20 cellular contexts compared by ENCODE assay signal in genomic region chr17:75411328-75412067, GRCh38. TPM values are rescaled to one million over a fixed set of nuclear protein-coding genes. Genes with fewer than 3 reads are reported as not detected.
A peak's percentile ranks its signal among the peaks of the same experiment; 100 is the strongest.
DNase-seq lines count a peak whose midpoint lies in the region; ATAC-seq and TF ChIP-seq lines count a peak whose summit lies in the region.
"Had no signal": no experiment of that assay in that cellular context is flagged by ENCODE, and none has a peak within 500 bp of the region (broad histone marks: within the 10 kb centered on the region; RNA-seq: fewer than 3 reads in every experiment).

No MANE protein-coding gene starts in this region.

- peaks cover 12% of the 10 kb centered on the region for H3K27me3 Mint-ChIP-seq in activated CD4-positive, alpha-beta memory T cell treated with anti-CD3 and anti-CD28 coated beads, Interleukin-2, amount 10 ng/mL, durations not matched to agents 7 days and 5 days
- H3K27me3 Mint-ChIP-seq in activated CD4-positive, alpha-beta memory T cell treated with anti-CD3 and anti-CD28 coated beads for 36 hours, result peaks cover 1% of the 10 kb centered on the region
- peaks cover 24% of the 10 kb centered on the region for H3K27me3 Mint-ChIP-seq in stimulated activated memory B cell treated with anti-CD40 and anti-IgM and Interleukin-4, amounts not matched to agents 10 μg/mL and 1 μg/mL and 100 μg/mL, for 72 hours

- H3K9ac ChIP-seq in adipocyte (ENCODE audit: low read length), result peak overlapping the region; percentile 32

- H3K36me3 ChIP-seq in OCI-LY7 (ENCODE audit: insufficient read depth, low read length) (no peaks in the 10 kb centered on the region), adipocyte (ENCODE audit: control insufficient read depth, insufficient read depth, low read length, severe bottlenecking) (no peaks in the 10 kb centered on the region)
- H3K36me3 ChIP-seq: tibial artery had no signal

- H3K4me2 ChIP-seq in OCI-LY7 (ENCODE audit: low read length), result peak overlapping the region; percentile 73

- CTCF ChIA-PET in activated CD4-positive, alpha-beta memory T cell treated with anti-CD3 and anti-CD28 coated beads, Interleukin-2, amount 10 ng/mL, durations not matched to agents 7 days and 5 days (lab: Charles Lee), result interaction anchor here (0.5 to 3.1 kb wide), 20 partner anchors 10 to 450 kb away, joined by 3 to 20 read pairs (median 5); partner anchors contain the start of genes GGA3, MIF4GD and MRPS7
- CTCF ChIA-PET in activated CD4-positive, alpha-beta memory T cell treated with anti-CD3 and anti-CD28 coated beads for 36 hours (lab: Charles Lee), result interaction anchor here (0.6 to 2.7 kb wide), 24 partner anchors 14 to 450 kb away, joined by 3 to 41 read pairs (median 5); partner anchors contain the start of genes ARMC7, MIF4GD, NUP85 and SLC25A19
- CTCF ChIA-PET in OCI-LY7 (lab: Charles Lee; ENCODE audit: unreplicated experiment), result interaction anchor here (0.6 to 1.1 kb wide), 2 partner anchors 90 to 98 kb away, joined by 3 read pairs; no protein-coding TSS in a partner anchor

- peak overlapping the region; percentile 60 for H3K27ac ChIP-seq in OCI-LY7 (ENCODE audit: low read depth, low read length, poor library complexity, severe bottlenecking)
- H3K27ac ChIP-seq: tibial artery had no signal

- H2AFZ ChIP-seq in OCI-LY7 (ENCODE audit: low read length), result peak overlapping the region; percentile 86; the same call in 1 of the 2 replicates

- no peaks in the 10 kb centered on the region for H3K9me3 ChIP-seq in OCI-LY7 (ENCODE audit: low read length)
- no peaks in the 10 kb centered on the region for H3K9me3 ChIP-seq in adipocyte (ENCODE audit: control insufficient read depth, low read length)
- H3K9me3 ChIP-seq: A549, tibial artery had no signal

- no TSS peak for BruUV-seq in OCI-LY7 (replicated peaks; lab: Mats Ljungman, UMichigan)

- peaks cover 9% of the 10 kb centered on the region for H3K27me3 ChIP-seq in adipocyte (replicated peaks; ENCODE audit: control insufficient read depth, insufficient read depth, low read length)

- intact Hi-C loops in activated CD4-positive, alpha-beta memory T cell treated with anti-CD3 and anti-CD28 coated beads for 36 hours (cut with micrococcal nuclease), result loop anchor here (1.0 to 2.0 kb wide), 2 partner anchors 121 to 173 kb away; no protein-coding TSS in a partner anchor
- intact Hi-C loops in OCI-LY7 (cut with micrococcal nuclease; ENCODE audit: unreplicated experiment), result loop anchor here (1.0 to 10.0 kb wide), 8 partner anchors 88 to 367 kb away; partner anchors contain the start of genes ATP5PD, GGA3, KCTD2 and MIF4GD

- no peak overlapping the region for H3K4me3 Mint-ChIP-seq in activated CD4-positive, alpha-beta memory T cell treated with anti-CD3 and anti-CD28 coated beads, Interleukin-2, amount 10 ng/mL, durations not matched to agents 7 days and 5 days
- H3K4me3 Mint-ChIP-seq in activated CD4-positive, alpha-beta memory T cell treated with anti-CD3 and anti-CD28 coated beads for 36 hours, result no peak overlapping the region
- H3K4me3 Mint-ChIP-seq in stimulated activated memory B cell treated with anti-CD40 and anti-IgM and Interleukin-4, amounts not matched to agents 10 μg/mL and 1 μg/mL and 100 μg/mL, for 72 hours, result no peak overlapping the region

- H3K4me1 Mint-ChIP-seq in activated CD4-positive, alpha-beta memory T cell treated with anti-CD3 and anti-CD28 coated beads, Interleukin-2, amount 10 ng/mL, durations not matched to agents 7 days and 5 days, result peaks cover 29% of the 10 kb centered on the region
- peaks cover 18% of the 10 kb centered on the region for H3K4me1 Mint-ChIP-seq in activated CD4-positive, alpha-beta memory T cell treated with anti-CD3 and anti-CD28 coated beads for 36 hours (ENCODE audit: low read depth)
- H3K4me1 Mint-ChIP-seq in stimulated activated memory B cell treated with anti-CD40 and anti-IgM and Interleukin-4, amounts not matched to agents 10 μg/mL and 1 μg/mL and 100 μg/mL, for 72 hours, result peaks cover 40% of the 10 kb centered on the region

- H3K4me3 ChIP-seq in OCI-LY7 (ENCODE audit: low read depth, low read length, poor library complexity, severe bottlenecking) (no peak overlapping the region), adipocyte (ENCODE audit: low read length) (no peak overlapping the region)

- ATAC-seq in stimulated activated memory B cell treated with anti-CD40 and anti-IgM and Interleukin-4, amounts not matched to agents 10 μg/mL and 1 μg/mL and 100 μg/mL, for 72 hours, result no peak
- no peak for ATAC-seq in GM21717 (IDR thresholded peaks at IDR 0.05; ENCODE audit: unreplicated experiment)

- POLR2A ChIA-PET in activated CD4-positive, alpha-beta memory T cell treated with anti-CD3 and anti-CD28 coated beads, Interleukin-2, amount 10 ng/mL, durations not matched to agents 7 days and 5 days (lab: Charles Lee), result interaction anchor here (0.9 to 2.1 kb wide), 6 partner anchors 88 to 142 kb away, joined by 3 to 7 read pairs (median 4); partner anchors contain the start of genes MIF4GD and SLC25A19
- POLR2A ChIA-PET in activated CD4-positive, alpha-beta memory T cell treated with anti-CD3 and anti-CD28 coated beads for 36 hours (lab: Charles Lee), result no interaction called here
- POLR2A ChIA-PET in OCI-LY7 (lab: Charles Lee), result interaction anchor here (0.9 to 2.2 kb wide), 8 partner anchors 10 to 171 kb away, joined by 3 to 11 read pairs (median 4); partner anchors contain the start of genes GGA3 and MRPS7

- no peaks in the 10 kb centered on the region for H3K9me3 Mint-ChIP-seq in activated CD4-positive, alpha-beta memory T cell treated with anti-CD3 and anti-CD28 coated beads, Interleukin-2, amount 10 ng/mL, durations not matched to agents 7 days and 5 days
- no peaks in the 10 kb centered on the region for H3K9me3 Mint-ChIP-seq in activated CD4-positive, alpha-beta memory T cell treated with anti-CD3 and anti-CD28 coated beads for 36 hours
- H3K9me3 Mint-ChIP-seq in stimulated activated memory B cell treated with anti-CD40 and anti-IgM and Interleukin-4, amounts not matched to agents 10 μg/mL and 1 μg/mL and 100 μg/mL, for 72 hours, result no peaks in the 10 kb centered on the region
- H3K9me3 Mint-ChIP-seq: brain had no signal

- H3K27ac Mint-ChIP-seq in activated CD4-positive, alpha-beta memory T cell treated with anti-CD3 and anti-CD28 coated beads, Interleukin-2, amount 10 ng/mL, durations not matched to agents 7 days and 5 days, result peak overlapping the region; percentile 7
- H3K27ac Mint-ChIP-seq in activated CD4-positive, alpha-beta memory T cell treated with anti-CD3 and anti-CD28 coated beads for 36 hours, result no peak overlapping the region
- peak overlapping the region; percentile 60 for H3K27ac Mint-ChIP-seq in stimulated activated memory B cell treated with anti-CD40 and anti-IgM and Interleukin-4, amounts not matched to agents 10 μg/mL and 1 μg/mL and 100 μg/mL, for 72 hours

- no peaks in the 10 kb centered on the region for H3K79me2 ChIP-seq in OCI-LY7 (ENCODE audit: insufficient read depth, low read depth, low read length)

- no peaks in the 10 kb centered on the region for H4K20me1 ChIP-seq in OCI-LY7 (ENCODE audit: insufficient read depth, low read length)

- no peak for TF ChIP-seq CTCF in OCI-LY7 (conservative IDR thresholded peaks at IDR 0.05; ENCODE audit: low read length)

- H3K4me1 ChIP-seq in OCI-LY7 (ENCODE audit: insufficient read depth, low read length, poor library complexity, severe bottlenecking) (peaks cover 66% of the 10 kb centered on the region), adipocyte (ENCODE audit: control insufficient read depth, insufficient read depth, low read length) (peaks cover 6% of the 10 kb centered on the region)

- no peak for DNase-seq in activated CD4-positive, alpha-beta memory T cell treated with anti-CD3 and anti-CD28 coated beads, Interleukin-2, amount 10 ng/mL, durations not matched to agents 7 days and 5 days
- no peak for DNase-seq in activated CD4-positive, alpha-beta memory T cell treated with anti-CD3 and anti-CD28 coated beads for 36 hours
- DNase-seq in OCI-LY7 (ENCODE audit: low spot score) (no peak), adipocyte (ENCODE audit: low read depth) (no peak), NCI-H345 treated with DMSO at 0.1 percent for 48 hours (lab: John Stamatoyannopoulos, UW; ENCODE audit: unreplicated experiment) (no peak), NCI-H1105 (lab: John Stamatoyannopoulos, UW) (no peak)
- DNase-seq: activated gamma-delta T cell; CD4-positive, alpha-beta memory T cell; erythroblast; HCEC 1CT; midbrain; NCI-H1105 treated with DMSO at 0.1 percent for 48 hours; NCI-H2171 treated with DMSO at 0.1 percent for 48 hours; SHP77; stimulated activated CD4-positive, alpha-beta T cell treated with anti-CD3 and anti-CD28 coated beads, Interleukin-2, amount 100 ng/mL, for 48 hours had no signal

- H3K9me2 ChIP-seq in OCI-LY7 (ENCODE audit: insufficient read depth, low read length), result no peaks in the 10 kb centered on the region

- no peaks in the 10 kb centered on the region for H3K36me3 Mint-ChIP-seq in activated CD4-positive, alpha-beta memory T cell treated with anti-CD3 and anti-CD28 coated beads, Interleukin-2, amount 10 ng/mL, durations not matched to agents 7 days and 5 days (ENCODE audit: low read depth)
- no peaks in the 10 kb centered on the region for H3K36me3 Mint-ChIP-seq in activated CD4-positive, alpha-beta memory T cell treated with anti-CD3 and anti-CD28 coated beads for 36 hours
- H3K36me3 Mint-ChIP-seq in stimulated activated memory B cell treated with anti-CD40 and anti-IgM and Interleukin-4, amounts not matched to agents 10 μg/mL and 1 μg/mL and 100 μg/mL, for 72 hours, result no peaks in the 10 kb centered on the region
- H3K36me3 Mint-ChIP-seq: brain; CD4-positive, alpha-beta memory T cell had no signal

RNA-seq across cellular contexts. Expression of gene GRB2, which starts 6.0 kb away (rescaled TPM):
- total RNA-seq in activated CD4-positive, alpha-beta memory T cell treated with anti-CD3 and anti-CD28 coated beads, Interleukin-2, amount 10 ng/mL, durations not matched to agents 7 days and 5 days, result 100 to 1,000 TPM; 130 to 132 TPM
- total RNA-seq in activated CD4-positive, alpha-beta memory T cell treated with anti-CD3 and anti-CD28 coated beads for 36 hours, result 100 to 1,000 TPM; 174 to 182 TPM
- 240 and 244 TPM in 2 replicates for total RNA-seq in OCI-LY7 (2014; rRNA removed; shearing (Covaris generic))
- total RNA-seq in OCI-LY7 (2022), result 294 and 308 TPM in 2 replicates

RNA-seq across cellular contexts. Expression of gene TMEM94, which starts 44.9 kb away (rescaled TPM):
- total RNA-seq in activated CD4-positive, alpha-beta memory T cell treated with anti-CD3 and anti-CD28 coated beads, Interleukin-2, amount 10 ng/mL, durations not matched to agents 7 days and 5 days, result 10 to 100 TPM; 76.4 to 81.9 TPM
- total RNA-seq in activated CD4-positive, alpha-beta memory T cell treated with anti-CD3 and anti-CD28 coated beads for 36 hours, result 10 to 100 TPM; 51.4 to 53.0 TPM
- 36.9 and 60.6 TPM in 2 replicates for total RNA-seq in OCI-LY7 (2014; rRNA removed; shearing (Covaris generic))
- total RNA-seq in OCI-LY7 (2022), result 109 and 121 TPM in 2 replicates
